In the genomic region with DNA sequence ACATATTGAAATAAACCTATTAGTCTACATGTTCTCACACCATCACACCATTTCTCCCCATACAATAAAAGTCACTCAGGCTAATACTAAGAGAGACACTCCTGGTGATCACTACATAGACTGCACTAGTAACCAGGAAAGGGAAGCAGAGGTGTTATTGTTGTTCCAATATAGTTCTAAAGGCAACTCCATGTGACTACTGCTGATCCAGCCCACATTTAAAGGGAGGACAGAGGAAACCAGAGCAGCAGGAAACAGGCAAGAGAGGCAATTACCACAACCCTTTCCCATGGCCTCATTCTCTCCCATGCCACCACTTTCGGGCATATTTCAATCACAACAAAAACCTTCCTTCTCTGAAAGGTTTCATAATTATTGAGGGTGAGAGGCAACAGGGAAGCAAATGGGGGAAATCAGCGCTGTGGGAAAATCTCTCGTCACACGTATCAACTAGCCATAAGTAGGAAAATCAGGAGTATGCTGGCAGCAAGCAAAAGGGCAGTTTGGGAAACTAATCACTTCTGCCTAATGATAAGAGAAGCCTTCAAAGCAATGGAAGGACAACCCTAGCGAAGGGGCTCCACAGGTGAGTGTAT, we compare ENCODE assay signal across 8 cellular contexts. TPM values are rescaled to one million over a fixed set of nuclear protein-coding genes. Genes with fewer than 3 reads are reported as not detected.
DNase-seq lines count a peak whose midpoint lies in the region; ATAC-seq and TF ChIP-seq lines count a peak whose summit lies in the region.

No MANE protein-coding gene starts in this region.

- H3K36me3 ChIP-seq in A673 (ENCODE audit: insufficient read depth, low read length, poor library complexity, severe bottlenecking) = peaks cover 10% of the 10 kb centered on the region
- H3K36me3 ChIP-seq in HCT116 (ENCODE audit: control insufficient read depth in 1 of 2, insufficient read depth in 2 of 2, low read length in 2 of 2) = peaks cover 0 to 6% of the 10 kb centered on the region in 2 experiments; a peak in 1 of 4 replicates
- peaks cover 17% of the 10 kb centered on the region; the same call in 1 of the 2 replicates for H3K36me3 ChIP-seq in iPS-20b (ENCODE audit: insufficient read depth, low read depth, low read length)

- TF ChIP-seq CTCF in A673 (conservative IDR thresholded peaks at IDR 0.05; ENCODE audit: low read depth, low read length) = no peak
- no peak for TF ChIP-seq CTCF in HCT116 (IDR thresholded peaks at IDR 0.05 in 2 of 3, conservative IDR thresholded peaks at IDR 0.05 in 1 of 3; ENCODE audit: borderline replicate concordance in 1 of 3, insufficient read depth in 1 of 3, low read depth in 2 of 3, low read length in 2 of 3)
- TF ChIP-seq CTCF in omental fat pad (IDR thresholded peaks at IDR 0.05) = no peak

- peak; percentile 35 for DNase-seq in A673 (ENCODE audit: low spot score)
- no peak for DNase-seq in HCT116 (ENCODE audit: low read depth, low spot score)
- DNase-seq in activated CD4-positive, alpha-beta memory T cell treated with anti-CD3 and anti-CD28 coated beads, Interleukin-2, amount 10 ng/mL, durations not matched to agents 7 days and 5 days = no peak
- DNase-seq in omental fat pad (ENCODE audit: low spot score) = no peak
- DNase-seq in HuH-7.5 (ENCODE audit: low spot score) = no peak
- DNase-seq in stimulated activated CD4-positive, alpha-beta T cell treated with anti-CD3 and anti-CD28 coated beads, Interleukin-12 subunit alpha, Interleukin-12 subunit beta, amount 100 ng/mL, for 4 hours = no peak

- no peaks in the 10 kb centered on the region for H3K27me3 Mint-ChIP-seq in activated CD4-positive, alpha-beta memory T cell treated with anti-CD3 and anti-CD28 coated beads, Interleukin-2, amount 10 ng/mL, durations not matched to agents 7 days and 5 days

- H3K27me3 ChIP-seq in A673 (replicated peaks; ENCODE audit: insufficient read depth, low read depth, low read length, poor library complexity) (no peaks in the 10 kb centered on the region), HCT116 (ENCODE audit: insufficient read depth, low read length) (no peaks in the 10 kb centered on the region), iPS-20b (ENCODE audit: insufficient read depth, low read length) (no peaks in the 10 kb centered on the region)

- peaks cover 14% of the 10 kb centered on the region for H3K36me3 Mint-ChIP-seq in activated CD4-positive, alpha-beta memory T cell treated with anti-CD3 and anti-CD28 coated beads, Interleukin-2, amount 10 ng/mL, durations not matched to agents 7 days and 5 days (ENCODE audit: low read depth)

- RAD21 ChIA-PET in HCT116 (lab: Charles Lee; ENCODE audit: low non-redundant PET in 1 of 2, low total read pairs in 2 of 2, uncharacterized antibody in 2 of 2, unreplicated experiment in 2 of 2) = no interaction called here

- no peak for TF ChIP-seq POLR2A in HCT116 (IDR thresholded peaks at IDR 0.05; ENCODE audit: borderline replicate concordance, extremely low read depth, insufficient read depth, insufficient read length)

- TF ChIP-seq RAD21 in HCT116 (IDR thresholded peaks at IDR 0.05; ENCODE audit: low read depth) = no peak

- H3K4me2 ChIP-seq in HCT116 (ENCODE audit: low read length) = peak overlapping the region; percentile 87

- H3K9ac ChIP-seq in HCT116 (ENCODE audit: low read length) = peak overlapping the region; percentile 97; the same call in 1 of the 2 replicates
- H3K9ac ChIP-seq in iPS-20b (ENCODE audit: low read depth, low read length) = peak overlapping the region; percentile 94; the same call in 1 of the 2 replicates

- peaks cover 68% of the 10 kb centered on the region for H3K79me2 ChIP-seq in HCT116 (ENCODE audit: insufficient read depth, low read length)

- H3K4me1 Mint-ChIP-seq in activated CD4-positive, alpha-beta memory T cell treated with anti-CD3 and anti-CD28 coated beads, Interleukin-2, amount 10 ng/mL, durations not matched to agents 7 days and 5 days = peaks cover 41% of the 10 kb centered on the region

- no TSS peak for BruUV-seq in A673 (replicated peaks; lab: Mats Ljungman, UMichigan)
- no TSS peak for BruUV-seq in HCT116 (replicated peaks; lab: Mats Ljungman, UMichigan)

- H3K27ac Mint-ChIP-seq in activated CD4-positive, alpha-beta memory T cell treated with anti-CD3 and anti-CD28 coated beads, Interleukin-2, amount 10 ng/mL, durations not matched to agents 7 days and 5 days = peak overlapping the region; percentile 49

- no peaks in the 10 kb centered on the region for H3K9me3 ChIP-seq in A673 (ENCODE audit: low read depth, low read length, poor library complexity, severe bottlenecking)
- no peaks in the 10 kb centered on the region for H3K9me3 ChIP-seq in HCT116 (ENCODE audit: control insufficient read depth in 1 of 2, insufficient read depth in 1 of 2, low read depth in 1 of 2, low read length in 2 of 2)
- H3K9me3 ChIP-seq in iPS-20b (ENCODE audit: insufficient read depth, low read depth, low read length) = no peaks in the 10 kb centered on the region

- H3K4me3 Mint-ChIP-seq in activated CD4-positive, alpha-beta memory T cell treated with anti-CD3 and anti-CD28 coated beads, Interleukin-2, amount 10 ng/mL, durations not matched to agents 7 days and 5 days = peak overlapping the region; percentile 89

- H3K27ac ChIP-seq in A673 (ENCODE audit: low read depth, low read length, poor library complexity, severe bottlenecking) (no peak overlapping the region), HCT116 (ENCODE audit: low read depth, low read length) (no peak overlapping the region), iPS-20b (ENCODE audit: low read length) (no peak overlapping the region)

- POLR2A ChIA-PET in A673 (lab: Charles Lee; ENCODE audit: low non-redundant PET) = no interaction called here
- POLR2A ChIA-PET in HCT116 (lab: Charles Lee) = interaction anchor here (0.6 to 1.0 kb wide), 3 partner anchors 27 to 35 kb away, joined by 3 to 5 read pairs (median 3); no protein-coding TSS in a partner anchor
- POLR2A ChIA-PET in activated CD4-positive, alpha-beta memory T cell treated with anti-CD3 and anti-CD28 coated beads, Interleukin-2, amount 10 ng/mL, durations not matched to agents 7 days and 5 days (lab: Charles Lee) = interaction anchor here (0.7 to 1.9 kb wide), 3 partner anchors 20 to 284 kb away, joined by 4 to 7 read pairs (median 4); no protein-coding TSS in a partner anchor

- intact Hi-C loops in A673 (cut with micrococcal nuclease; ENCODE audit: unreplicated experiment) = no loop called here
- intact Hi-C loops in HCT116 (cut with micrococcal nuclease) = loop anchor here (10.0 kb wide), 1 partner anchor 408 kb away; the partner anchor contains the start of genes DNAI1 and FAM219A

- no peaks in the 10 kb centered on the region for H3K9me2 ChIP-seq in HCT116 (ENCODE audit: insufficient read depth)

- no peaks in the 10 kb centered on the region for H4K20me1 ChIP-seq in HCT116 (ENCODE audit: insufficient read depth)

- ATAC-seq in HCT116 (no peak), GM19463 (IDR thresholded peaks at IDR 0.05; ENCODE audit: unreplicated experiment) (no peak), omental fat pad (ENCODE audit: low FRiP score) (no peak)

- no peak overlapping the region for H2AFZ ChIP-seq in HCT116 (ENCODE audit: low read depth, low read length, poor library complexity, severe bottlenecking)

- no peaks in the 10 kb centered on the region for H3K9me3 Mint-ChIP-seq in activated CD4-positive, alpha-beta memory T cell treated with anti-CD3 and anti-CD28 coated beads, Interleukin-2, amount 10 ng/mL, durations not matched to agents 7 days and 5 days

- H3K4me1 ChIP-seq in A673 (ENCODE audit: insufficient read depth, low read length, poor library complexity, severe bottlenecking) (peaks cover 16% of the 10 kb centered on the region), HCT116 (ENCODE audit: control insufficient read depth in 1 of 2, insufficient read depth in 2 of 2, low read length in 2 of 2) (peaks cover 15 to 28% of the 10 kb centered on the region in 2 experiments), iPS-20b (ENCODE audit: insufficient read depth, low read length) (peaks cover 7% of the 10 kb centered on the region; the same call in 1 of the 2 replicates)

- CTCF ChIA-PET in A673 (lab: Charles Lee) = no interaction called here
- CTCF ChIA-PET in HCT116 (lab: Charles Lee) = no interaction called here
- CTCF ChIA-PET in activated CD4-positive, alpha-beta memory T cell treated with anti-CD3 and anti-CD28 coated beads, Interleukin-2, amount 10 ng/mL, durations not matched to agents 7 days and 5 days (lab: Charles Lee) = interaction anchor here (0.6 kb wide), 1 partner anchor 27 kb away, joined by 3 read pairs; no protein-coding TSS in a partner anchor

- H3K4me3 ChIP-seq in A673 (ENCODE audit: low read depth, low read length, poor library complexity, severe bottlenecking) (peak overlapping the region; percentile 73), HCT116 (replicated peaks in 1 of 2; ENCODE audit: low read depth in 1 of 2, low read length in 2 of 2) (peak overlapping the region; percentile 88 to 93), iPS-20b (ENCODE audit: low read length) (peak overlapping the region; percentile 93)

TF ChIP-seq in HCT116, 20 proteins besides CTCF, POLR2A, EP300 and RAD21:
- TF ChIP-seq ATF3 (IDR thresholded peaks at IDR 0.05) = no peak
- no peak for TF ChIP-seq SRF (IDR thresholded peaks at IDR 0.05; ENCODE audit: low read depth)
- TF ChIP-seq JUND (IDR thresholded peaks at IDR 0.05) = no peak

RNA-seq across cellular contexts. Expression of gene UBAP2, which starts 1.8 kb away (rescaled TPM):
- total RNA-seq in A673 (2021) (58.8 and 62.5 TPM in 2 replicates), HCT116 (2021; ENCODE audit: unreplicated experiment) (51.3 TPM), omental fat pad (10 to 100 TPM; 16.1 to 27.6 (median 20.9) TPM)
- 35.3 and 35.8 TPM in 2 replicates for polyA plus RNA-seq in HCT116 (2012)
- 10 to 100 TPM; 42.6 to 43.7 TPM for total RNA-seq in activated CD4-positive, alpha-beta memory T cell treated with anti-CD3 and anti-CD28 coated beads, Interleukin-2, amount 10 ng/mL, durations not matched to agents 7 days and 5 days
